In genomic region chr7:1440620-1441019, GRCh38 we compare ENCODE assay signal across 26 cellular contexts.
"Had no signal": no experiment of that assay in that cellular context is flagged by ENCODE, and none has a peak within 500 bp of the region (broad histone marks: within the 10 kb centered on the region; RNA-seq: fewer than 3 reads in every experiment).

No MANE protein-coding gene starts in this region.

- H3K4me1 ChIP-seq: left ventricle myocardium inferior, neural progenitor cell, right atrium auricular region, suprapubic skin, tibial artery, upper lobe of right lung had no signal

- DNase-seq: islet precursor cell; left ventricle myocardium inferior; mesendoderm; naive B cell; natural killer cell; nephron progenitor cell; ovary; stimulated activated CD4-positive, alpha-beta T cell treated with anti-CD3 and anti-CD28 coated beads, Interleukin-12 subunit alpha, Interleukin-12 subunit beta, amount 100 ng/mL, for 4 hours; stimulated activated CD4-positive, alpha-beta T cell treated with anti-CD3 and anti-CD28 coated beads, Interleukin-15, amount 100 ng/mL, for 24 hours; stimulated activated CD4-positive, alpha-beta T cell treated with anti-CD3 and anti-CD28 coated beads, Interleukin-2, amount 100 ng/mL, for 24 hours; stimulated activated CD4-positive, alpha-beta T cell treated with anti-CD3 and anti-CD28 coated beads, Interleukin-4, amount 100 ng/mL, for 1 hour; stimulated activated naive CD4-positive, alpha-beta T cell; tibial artery; trophoblast cell; upper lobe of right lung had no signal

- H3K79me2 ChIP-seq: hepatocyte had no signal

- H3K36me3 ChIP-seq: neural progenitor cell, ovary had no signal

- H3K9me3 ChIP-seq: left ventricle myocardium inferior, ovary, right atrium auricular region, suprapubic skin, thoracic aorta, tibial artery, upper lobe of right lung had no signal

- H3K4me2 ChIP-seq: hepatocyte, neural progenitor cell had no signal

- H3K27me3 Mint-ChIP-seq: naive B cell; progenitor cell of endocrine pancreas; stimulated activated naive CD8-positive, alpha-beta T cell treated with anti-CD3 and anti-CD28 coated beads, Interleukin-15, Interleukin-2, amounts not matched to agents 100 ng/mL and 50 ng/mL, for 24 hours had no signal

- H3K4me3 Mint-ChIP-seq: mesothelial cell of epicardium; natural killer cell; nephron progenitor cell; neural progenitor cell; stimulated activated naive CD8-positive, alpha-beta T cell treated with anti-CD3 and anti-CD28 coated beads, Interleukin-15, Interleukin-2, amounts not matched to agents 100 ng/mL and 50 ng/mL, for 24 hours had no signal

- H3K27me3 ChIP-seq: hepatocyte, neural progenitor cell, ovary, right atrium auricular region, suprapubic skin, tibial artery, upper lobe of right lung had no signal

- H3K4me1 Mint-ChIP-seq: mesothelial cell of epicardium, natural killer cell had no signal

- ATAC-seq: natural killer cell, sciatic nerve, upper lobe of right lung had no signal

- H3K36me3 Mint-ChIP-seq: mesothelial cell of epicardium, naive B cell, natural killer cell had no signal

- H3K27ac ChIP-seq: hepatocyte, left ventricle myocardium inferior, neural progenitor cell, ovary, right atrium auricular region, skin epidermis, suprapubic skin, thoracic aorta, tibial artery, upper lobe of right lung had no signal

- H3K4me3 ChIP-seq: hepatocyte, left ventricle myocardium inferior, lung, neural progenitor cell, ovary, right atrium auricular region, skin epidermis, suprapubic skin, thoracic aorta, tibial artery, upper lobe of right lung had no signal

- H2AFZ ChIP-seq: hepatocyte, neural progenitor cell had no signal

- H3K9ac ChIP-seq: neural progenitor cell had no signal

- H3K27ac Mint-ChIP-seq: mesothelial cell of epicardium; naive B cell; natural killer cell; nephron progenitor cell; neural progenitor cell; progenitor cell of endocrine pancreas; stimulated activated naive CD8-positive, alpha-beta T cell treated with anti-CD3 and anti-CD28 coated beads, Interleukin-15, Interleukin-2, amounts not matched to agents 100 ng/mL and 50 ng/mL, for 24 hours had no signal

- H3K9me3 Mint-ChIP-seq: mesothelial cell of epicardium; naive B cell; natural killer cell; nephron progenitor cell; neural progenitor cell; stimulated activated naive CD8-positive, alpha-beta T cell treated with anti-CD3 and anti-CD28 coated beads, Interleukin-15, Interleukin-2, amounts not matched to agents 100 ng/mL and 50 ng/mL, for 24 hours had no signal
